Comparison of ENCODE assay signal across 9 cellular contexts in genomic region chr17:49851387-49852291, GRCh38. TPM values are rescaled to one million over a fixed set of nuclear protein-coding genes. Genes with fewer than 3 reads are reported as not detected.
DNase-seq lines count a peak whose midpoint lies in the region; ATAC-seq and TF ChIP-seq lines count a peak whose summit lies in the region.
"Had no signal": no experiment of that assay in that cellular context is flagged by ENCODE, and none has a peak within 500 bp of the region (broad histone marks: within the 10 kb centered on the region; RNA-seq: fewer than 3 reads in every experiment).

No MANE protein-coding gene starts in this region.

- H3K4me1 ChIP-seq in liver (ENCODE audit: control insufficient read depth in 4 of 4, insufficient read depth in 4 of 4, low read length in 3 of 4) = peaks cover 4 to 17% (median 10%) of the 10 kb centered on the region in 4 donors

- peak; percentile 62 to 74 for TF ChIP-seq RAD21 in liver (IDR thresholded peaks at IDR 0.05)

- H3K36me3 ChIP-seq in GM06990 (ENCODE audit: control insufficient read depth, insufficient read depth, low read length) = no peaks in the 10 kb centered on the region; the same call in 1 of the 2 replicates
- H3K36me3 ChIP-seq in liver (ENCODE audit: control insufficient read depth in 4 of 4, insufficient read depth in 3 of 4, low read depth in 1 of 4, low read length in 3 of 4) = no peaks in the 10 kb centered on the region

- ATAC-seq in activated CD4-positive, alpha-beta T cell treated with anti-CD3 and anti-CD28 coated beads for 36 hours = peak; percentile 74
- ATAC-seq in GM21737 (IDR thresholded peaks at IDR 0.05; ENCODE audit: unreplicated experiment) = no peak
- ATAC-seq in HG02870 (IDR thresholded peaks at IDR 0.05; ENCODE audit: unreplicated experiment) = no peak

- peaks cover 13% of the 10 kb centered on the region for H3K4me1 Mint-ChIP-seq in activated CD4-positive, alpha-beta T cell treated with anti-CD3 and anti-CD28 coated beads for 36 hours

- peak overlapping the region; percentile 84 for H3K27ac Mint-ChIP-seq in activated CD4-positive, alpha-beta T cell treated with anti-CD3 and anti-CD28 coated beads for 36 hours

- no peak for TF ChIP-seq POLR2A in NB4 (IDR thresholded peaks at IDR 0.05; ENCODE audit: extremely low read depth, insufficient read length)

- H3K27me3 ChIP-seq in GM06990 (replicated peaks; ENCODE audit: control insufficient read depth, insufficient read depth, low read length) = no peaks in the 10 kb centered on the region; the same call in 1 of the 2 replicates
- H3K27me3 ChIP-seq in liver (ENCODE audit: control insufficient read depth in 4 of 4, insufficient read depth in 4 of 4, low read length in 3 of 4) = no peaks in the 10 kb centered on the region

- intact Hi-C loops in activated CD4-positive, alpha-beta T cell treated with anti-CD3 and anti-CD28 coated beads for 36 hours (cut with DNase I, micrococcal nuclease) = loop anchor here (1.0 to 2.0 kb wide), 5 partner anchors 143 to 285 kb away; partner anchors contain the start of gene PDK2 (in 1 of the 2)

- DNase-seq in GM06990 (ENCODE audit: extremely low read depth, insufficient read length) = peak; percentile 49
- peak; percentile 87 for DNase-seq in NB4 (ENCODE audit: low read depth)
- peak; percentile 83 for DNase-seq in activated CD4-positive, alpha-beta T cell treated with anti-CD3 and anti-CD28 coated beads for 36 hours
- DNase-seq in coronary artery (ENCODE audit: low spot score) = no peak
- peak; percentile 62 to 70 for DNase-seq in stimulated activated CD4-positive, alpha-beta T cell treated with anti-CD3 and anti-CD28 coated beads, Interleukin-2, amount 100 ng/mL, for 48 hours

- no peak overlapping the region for H3K9ac ChIP-seq in liver (ENCODE audit: low read depth in 1 of 2, low read length in 2 of 2)

- TF ChIP-seq CTCF in GM06990 (IDR thresholded peaks at IDR 0.05; ENCODE audit: insufficient read depth, low read length, poor library complexity, severe bottlenecking) (peak; percentile 80), NB4 (IDR thresholded peaks at IDR 0.05; ENCODE audit: low read depth, low read length) (peak; percentile 56), coronary artery (IDR thresholded peaks at IDR 0.05) (peak; percentile 78), liver (IDR thresholded peaks at IDR 0.05; ENCODE audit: low read depth, low read length, missing input control) (peak; percentile 43)

- peaks cover 1% of the 10 kb centered on the region for H3K27me3 Mint-ChIP-seq in activated CD4-positive, alpha-beta T cell treated with anti-CD3 and anti-CD28 coated beads for 36 hours

- H3K9me3 ChIP-seq in liver (ENCODE audit: control insufficient read depth in 4 of 4, low read length in 3 of 4) = no peaks in the 10 kb centered on the region

- CTCF ChIA-PET in activated CD4-positive, alpha-beta T cell treated with anti-CD3 and anti-CD28 coated beads for 36 hours (lab: Charles Lee) = interaction anchor here (0.5 to 3.4 kb wide), 15 partner anchors 15 to 1128 kb away, joined by 3 to 20 read pairs (median 3); no protein-coding TSS in a partner anchor

- no peaks in the 10 kb centered on the region for H3K36me3 Mint-ChIP-seq in activated CD4-positive, alpha-beta T cell treated with anti-CD3 and anti-CD28 coated beads for 36 hours (ENCODE audit: low read depth)

- H3K9me3 Mint-ChIP-seq in activated CD4-positive, alpha-beta T cell treated with anti-CD3 and anti-CD28 coated beads for 36 hours (ENCODE audit: low read depth) = no peaks in the 10 kb centered on the region

- WGBS in liver = 10% methylated on average over 55 of the region's 55 CpGs

- peak overlapping the region; percentile 21 to 86 for H3K27ac ChIP-seq in coronary artery
- H3K27ac ChIP-seq in liver (ENCODE audit: low read depth in 1 of 2, low read length in 2 of 2) = no peak overlapping the region

- POLR2A ChIA-PET in activated CD4-positive, alpha-beta T cell treated with anti-CD3 and anti-CD28 coated beads for 36 hours (lab: Charles Lee) = no interaction called here

- peak overlapping the region; percentile 76 for H3K4me3 Mint-ChIP-seq in activated CD4-positive, alpha-beta T cell treated with anti-CD3 and anti-CD28 coated beads for 36 hours

- H3K4me3 ChIP-seq in GM06990 (replicated peaks; ENCODE audit: low read depth, low read length) (peak overlapping the region; percentile 56), NB4 (ENCODE audit: low read depth, low read length) (no peak overlapping the region), coronary artery (peak overlapping the region; percentile 87), liver (ENCODE audit: low read depth in 1 of 3, low read length in 3 of 3) (peak overlapping the region; percentile 26 to 73 (median 67))

TF ChIP-seq in liver, 16 proteins besides CTCF, POLR2A, EP300 and RAD21:
- TF ChIP-seq NR2F2 (IDR thresholded peaks at IDR 0.05) = peak; percentile 20
- no peak for TF ChIP-seq GABPA (IDR thresholded peaks at IDR 0.05 in 1 of 2, conservative IDR thresholded peaks at IDR 0.05 in 1 of 2)
TF ChIP-seq in liver: peak in this region for 1.

RNA-seq across cellular contexts. Expression of gene TAC4, which starts 3.8 kb away (rescaled TPM):
- not detected for total RNA-seq in activated CD4-positive, alpha-beta T cell treated with anti-CD3 and anti-CD28 coated beads for 36 hours
- total RNA-seq in liver = not detected
- polyA plus RNA-seq in liver = not detected
- total RNA-seq: subcutaneous adipose tissue had no signal

Comparison
In these comparisons a context has a peak if more than half of its experiments do, and no peak if none do; other contexts are left out.
1. H3K27ac ChIP-seq: peak in coronary artery (2 of 2); none in liver (0 of 2).
2. Peak in every context shown above with its lines, with median percentiles within 50 percentile points of each other: CTCF ChIP-seq.